ENCODE assay signal across 8 cellular contexts in the genomic region with DNA sequence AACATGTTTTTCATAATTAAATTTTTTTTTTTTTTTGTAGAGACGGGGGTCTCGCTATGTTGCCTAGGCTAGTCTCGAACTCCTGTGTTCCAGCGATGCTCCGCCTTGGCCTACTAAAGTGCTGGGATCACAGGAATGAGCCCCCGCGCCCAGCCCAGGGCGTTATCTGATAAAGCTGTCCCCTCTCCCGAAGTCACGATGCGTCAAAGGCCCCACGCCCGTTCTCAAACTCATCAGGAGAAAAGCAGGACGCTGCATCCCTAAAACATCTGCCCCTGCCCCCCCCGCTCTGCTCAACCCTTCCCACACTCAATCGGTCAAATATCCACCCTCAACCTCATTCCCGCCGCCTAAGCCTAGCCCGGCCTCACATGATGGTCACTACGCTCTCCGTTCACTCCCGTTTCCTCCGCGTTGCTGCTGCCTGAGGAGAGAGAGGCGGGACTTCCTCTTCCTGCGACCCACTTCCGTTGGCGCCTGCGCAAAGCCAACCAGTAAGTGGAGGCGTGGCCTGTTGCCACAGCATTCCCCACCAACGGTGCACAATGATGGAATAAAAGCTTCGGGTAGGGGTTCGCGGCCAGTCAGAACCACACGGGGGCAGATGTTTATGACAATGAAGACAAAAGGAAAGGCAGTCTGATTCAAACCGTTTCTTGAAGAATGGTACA. TPM values are rescaled to one million over a fixed set of nuclear protein-coding genes. Genes with fewer than 3 reads are reported as not detected.
A peak's percentile ranks its signal among the peaks of the same experiment; 100 is the strongest.
DNase-seq lines count a peak whose midpoint lies in the region; ATAC-seq, FAIRE-seq and TF ChIP-seq lines count a peak whose summit lies in the region.

A gene (minus strand): TSS at position 438 of the 671 bp plus-strand sequence. CDS start 65 bp downstream, at position 373.

- no peak for TF ChIP-seq CTCF in D721Med (IDR thresholded peaks at IDR 0.05; ENCODE audit: insufficient read depth, missing control alignments)
- TF ChIP-seq CTCF in OCI-LY1 (IDR thresholded peaks at IDR 0.05; ENCODE audit: low read length) = no peak
- no peak for TF ChIP-seq CTCF in epithelial cell of proximal tubule (conservative IDR thresholded peaks at IDR 0.05; ENCODE audit: low read depth, low read length)

- no peaks in the 10 kb centered on the region for H3F3A ChIP-seq in OCI-LY1 (ENCODE audit: insufficient read depth, low read length)

- H3K4me3 ChIP-seq in OCI-LY1 (ENCODE audit: low read depth, low read length, poor library complexity, severe bottlenecking) (peak within 1 kb of the TSS; percentile 83), epithelial cell of proximal tubule (ENCODE audit: low read depth, low read length) (peak within 1 kb of the TSS; percentile 65)

- H3K4me2 ChIP-seq in OCI-LY1 (ENCODE audit: low read length) = peak within 1 kb of the TSS; percentile 83

- peak; percentile 63 for DNase-seq in D721Med (ENCODE audit: insufficient read length, low spot score)
- DNase-seq in HUDEP-2 (lab: John Stamatoyannopoulos, UW; ENCODE audit: unreplicated experiment in 76 of 76) = peak in 75 of 76 experiments; percentile 73 to 100 (median 96)
- peak; percentile 92 for DNase-seq in activated T-cell treated with anti-CD3 and anti-CD28 coated beads for 4 hours
- peak; percentile 80 for DNase-seq in epithelial cell of proximal tubule (ENCODE audit: low read depth)
- peak; percentile 94 for DNase-seq in mucosa of gallbladder (ENCODE audit: low spot score)
- DNase-seq in stimulated activated CD8-positive, alpha-beta memory T cell treated with anti-CD3 and anti-CD28 coated beads, Interleukin-4, amount 100 ng/mL, for 24 hours (ENCODE audit: low read depth) = peak; percentile 89

- H3K27ac ChIP-seq in OCI-LY1 (ENCODE audit: low read depth, low read length, poor library complexity, severe bottlenecking) = peak within 1 kb of the TSS; percentile 74

- peaks cover 50% of the 10 kb centered on the region for H3K36me3 ChIP-seq in OCI-LY1 (ENCODE audit: insufficient read depth, low read length)

- no peak for FAIRE-seq in D721Med (lab: Jason Lieb, UNC)

- H3K27me3 ChIP-seq in OCI-LY1 (ENCODE audit: insufficient read depth, low read length) = no peaks in the 10 kb centered on the region

- no peaks in the 10 kb centered on the region for H4K20me1 ChIP-seq in OCI-LY1 (ENCODE audit: insufficient read depth, low read length)

- peak within 1 kb of the TSS; percentile 92 for H3K9ac ChIP-seq in OCI-LY1 (ENCODE audit: low read length)

- H3K79me2 ChIP-seq in OCI-LY1 (ENCODE audit: insufficient read depth, low read length) = peaks cover 11% of the 10 kb centered on the region

- peak; percentile 48 for ATAC-seq in GM21390 (IDR thresholded peaks at IDR 0.05; ENCODE audit: unreplicated experiment)

- no peak within 1 kb of the TSS for H2AFZ ChIP-seq in OCI-LY1 (ENCODE audit: low read length)

- no peaks in the 10 kb centered on the region for H3K9me3 ChIP-seq in OCI-LY1 (ENCODE audit: low read length)

- H3K9me2 ChIP-seq in OCI-LY1 (ENCODE audit: low read depth, low read length) = no peaks in the 10 kb centered on the region

- peaks cover 15% of the 10 kb centered on the region for H3K4me1 ChIP-seq in OCI-LY1 (ENCODE audit: insufficient read depth, low read length, severe bottlenecking)

RNA-seq across cellular contexts. Expression of the gene that starts here (rescaled TPM):
- total RNA-seq in epithelial cell of proximal tubule = 331 and 431 TPM in 2 replicates
- 269 TPM for total RNA-seq in mucosa of gallbladder

Comparison
In these comparisons a context has a peak if more than half of its experiments do, and no peak if none do; other contexts are left out.
1. Peak in every context shown above with its lines: DNase-seq, ATAC-seq, H3K4me3 ChIP-seq and H3K27ac ChIP-seq.